1 cellular context compared by ENCODE assay signal in the genomic region with DNA sequence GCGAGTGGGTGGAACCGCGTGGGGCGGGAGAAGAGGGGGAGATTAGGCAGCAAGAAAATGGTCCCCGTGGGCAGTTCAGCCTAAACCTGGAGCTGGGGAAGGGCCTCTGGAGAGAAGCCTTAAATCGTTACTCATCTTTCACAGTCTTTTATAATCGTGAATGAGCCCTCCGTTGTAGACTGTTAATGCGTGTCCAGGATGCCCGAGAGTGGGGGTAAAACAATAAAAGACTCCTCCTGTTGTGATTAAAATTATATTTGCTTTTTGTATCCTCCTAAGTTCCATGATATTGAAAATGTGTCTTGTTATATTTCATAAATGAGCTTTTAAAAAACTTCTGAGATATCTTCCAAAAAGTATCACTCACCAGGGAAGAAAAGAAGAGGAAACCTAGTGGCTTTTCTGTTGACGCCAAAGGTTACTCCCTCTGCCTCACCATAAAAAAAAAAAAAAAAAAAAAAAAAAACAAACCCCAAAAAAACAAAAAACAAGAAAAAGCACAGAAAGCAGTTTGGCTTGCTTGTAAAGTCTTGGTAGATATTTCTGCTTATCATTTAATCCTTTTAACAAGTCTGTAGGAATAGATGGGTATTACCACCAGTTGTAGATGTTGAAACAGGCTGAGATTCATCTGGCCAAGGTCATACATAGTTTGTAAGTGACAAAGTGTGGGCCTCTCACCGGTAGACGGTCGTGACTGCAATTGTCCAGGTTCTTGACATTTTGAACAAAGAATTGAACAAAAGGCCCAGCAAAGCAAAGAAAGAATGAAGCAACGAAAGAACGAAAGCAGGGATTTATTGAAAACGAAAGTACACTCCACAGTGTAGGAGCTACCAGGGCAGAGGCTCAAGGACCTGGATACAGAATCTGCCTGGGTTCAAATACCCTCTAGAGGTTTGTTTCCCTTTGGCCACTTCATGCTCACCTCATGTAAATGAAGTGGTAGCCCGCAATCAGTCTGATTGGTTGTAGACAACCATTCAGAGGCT.
TF ChIP-seq lines count a peak whose summit lies in the region.

No MANE protein-coding gene starts in this region.

TF ChIP-seq in GM12878, 131 proteins besides CTCF, POLR2A, EP300 and RAD21:
- TF ChIP-seq BHLHE40 (IDR thresholded peaks at IDR 0.05; ENCODE audit: borderline replicate concordance in 1 of 2, low read depth in 2 of 2, low read length in 1 of 2): no peak
- TF ChIP-seq CHD4 (IDR thresholded peaks at IDR 0.05): no peak
- TF ChIP-seq, protein P1, sequence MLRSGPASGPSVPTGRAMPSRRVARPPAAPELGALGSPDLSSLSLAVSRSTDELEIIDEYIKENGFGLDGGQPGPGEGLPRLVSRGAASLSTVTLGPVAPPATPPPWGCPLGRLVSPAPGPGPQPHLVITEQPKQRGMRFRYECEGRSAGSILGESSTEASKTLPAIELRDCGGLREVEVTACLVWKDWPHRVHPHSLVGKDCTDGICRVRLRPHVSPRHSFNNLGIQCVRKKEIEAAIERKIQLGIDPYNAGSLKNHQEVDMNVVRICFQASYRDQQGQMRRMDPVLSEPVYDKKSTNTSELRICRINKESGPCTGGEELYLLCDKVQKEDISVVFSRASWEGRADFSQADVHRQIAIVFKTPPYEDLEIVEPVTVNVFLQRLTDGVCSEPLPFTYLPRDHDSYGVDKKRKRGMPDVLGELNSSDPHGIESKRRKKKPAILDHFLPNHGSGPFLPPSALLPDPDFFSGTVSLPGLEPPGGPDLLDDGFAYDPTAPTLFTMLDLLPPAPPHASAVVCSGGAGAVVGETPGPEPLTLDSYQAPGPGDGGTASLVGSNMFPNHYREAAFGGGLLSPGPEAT (IDR thresholded peaks at IDR 0.05; ENCODE audit: low read depth): 0 out of 2 replicates have a peak, but pooled peaks have one; percentile 13
- no peak for TF ChIP-seq MXI1 (IDR thresholded peaks at IDR 0.05; ENCODE audit: low read depth, low read length)
- TF ChIP-seq LARP7 (IDR thresholded peaks at IDR 0.05): no peak
- TF ChIP-seq ASH2L (IDR thresholded peaks at IDR 0.05; ENCODE audit: borderline replicate concordance, low read depth): no peak
- TF ChIP-seq, protein P2, sequence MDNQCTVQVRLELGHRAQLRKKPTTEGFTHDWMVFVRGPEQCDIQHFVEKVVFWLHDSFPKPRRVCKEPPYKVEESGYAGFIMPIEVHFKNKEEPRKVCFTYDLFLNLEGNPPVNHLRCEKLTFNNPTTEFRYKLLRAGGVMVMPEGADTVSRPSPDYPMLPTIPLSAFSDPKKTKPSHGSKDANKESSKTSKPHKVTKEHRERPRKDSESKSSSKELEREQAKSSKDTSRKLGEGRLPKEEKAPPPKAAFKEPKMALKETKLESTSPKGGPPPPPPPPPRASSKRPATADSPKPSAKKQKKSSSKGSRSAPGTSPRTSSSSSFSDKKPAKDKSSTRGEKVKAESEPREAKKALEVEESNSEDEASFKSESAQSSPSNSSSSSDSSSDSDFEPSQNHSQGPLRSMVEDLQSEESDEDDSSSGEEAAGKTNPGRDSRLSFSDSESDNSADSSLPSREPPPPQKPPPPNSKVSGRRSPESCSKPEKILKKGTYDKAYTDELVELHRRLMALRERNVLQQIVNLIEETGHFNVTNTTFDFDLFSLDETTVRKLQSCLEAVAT (IDR thresholded peaks at IDR 0.05): peak; percentile 4; the same call in 1 of the 2 replicates
- 0 out of 2 replicates have a peak, but pooled peaks have one; percentile 6 for TF ChIP-seq IKZF1 (conservative IDR thresholded peaks at IDR 0.05)
- no peak for TF ChIP-seq RB1 (IDR thresholded peaks at IDR 0.05; ENCODE audit: borderline replicate concordance)
- no peak for TF ChIP-seq CEBPB (IDR thresholded peaks at IDR 0.05; ENCODE audit: borderline replicate concordance in 1 of 2, low read depth in 2 of 2, low read length in 2 of 2)
- TF ChIP-seq RCOR1 (conservative IDR thresholded peaks at IDR 0.05; ENCODE audit: low read depth, low read length): no peak
- TF ChIP-seq RFX5 (IDR thresholded peaks at IDR 0.05; ENCODE audit: low read depth, low read length): no peak
- no peak for TF ChIP-seq KDM1A (IDR thresholded peaks at IDR 0.05; ENCODE audit: borderline replicate concordance)
- no peak for TF ChIP-seq TCF3 (IDR thresholded peaks at IDR 0.05; ENCODE audit: borderline replicate concordance, insufficient read depth, low read depth, low read length)
- peak; percentile 71 for TF ChIP-seq ZNF384 (IDR thresholded peaks at IDR 0.05; ENCODE audit: borderline replicate concordance, low read depth, low read length)
- no peak for TF ChIP-seq WRNIP1 (IDR thresholded peaks at IDR 0.05; ENCODE audit: borderline replicate concordance, low read depth, low read length)
- no peak for TF ChIP-seq IRF4 (IDR thresholded peaks at IDR 0.05; ENCODE audit: low read depth, low read length)
